1 cellular context compared by ENCODE assay signal in the genomic region with DNA sequence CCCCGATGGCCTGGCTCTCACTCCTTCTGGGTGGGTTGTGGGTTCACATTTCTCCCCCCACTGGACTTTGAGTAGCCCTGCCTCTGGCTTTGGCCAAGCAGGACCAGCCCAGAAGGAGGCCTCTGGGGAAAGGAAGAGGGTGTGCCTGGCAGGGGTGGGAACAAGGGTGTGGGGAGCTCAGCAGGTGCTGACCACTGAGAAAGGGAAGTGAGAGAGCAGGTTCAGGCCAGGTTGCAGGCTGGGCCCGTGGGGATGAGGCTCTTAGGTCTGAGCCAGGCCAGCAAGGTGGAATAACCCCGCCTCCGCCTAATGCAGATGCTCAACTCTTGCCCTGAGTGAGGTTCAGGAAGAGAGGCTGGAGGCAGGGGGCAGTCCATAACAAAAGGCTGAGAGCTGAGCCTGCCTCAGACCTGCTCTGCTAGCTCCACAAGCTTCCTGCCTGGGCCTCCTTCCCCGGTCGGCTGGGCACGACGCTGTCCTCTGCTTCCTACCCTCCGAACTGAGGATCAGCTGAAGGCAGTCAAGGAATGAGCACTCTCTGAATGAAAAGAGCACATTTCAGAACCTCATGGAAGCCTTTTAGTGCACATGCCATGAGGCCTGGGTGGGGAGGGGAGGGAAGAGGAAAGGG.
TF ChIP-seq lines count a peak whose summit lies in the region.

No MANE protein-coding gene starts in this region.

TF ChIP-seq in GM12878, 131 proteins besides CTCF, POLR2A, EP300 and RAD21 (continued from another document):
- TF ChIP-seq HSF1 (IDR thresholded peaks at IDR 0.05; ENCODE audit: low read depth, low read length) (no peak), CEBPB (IDR thresholded peaks at IDR 0.05; ENCODE audit: borderline replicate concordance in 1 of 2, low read depth in 2 of 2, low read length in 2 of 2) (no peak), ATF7 (IDR thresholded peaks at IDR 0.05; ENCODE audit: low read depth) (no peak), POLR2AphosphoS2 (IDR thresholded peaks at IDR 0.05; ENCODE audit: low read depth, low read length) (no peak), ELK1 (IDR thresholded peaks at IDR 0.05; ENCODE audit: low read depth, low read length) (no peak), KLF5 (IDR thresholded peaks at IDR 0.05; ENCODE audit: partially characterized antibody) (no peak), ZNF592 (IDR thresholded peaks at IDR 0.05) (no peak), USF1 (IDR thresholded peaks at IDR 0.05; ENCODE audit: borderline replicate concordance, extremely low read length, insufficient read depth, low read depth, low read length) (no peak), WRNIP1 (IDR thresholded peaks at IDR 0.05; ENCODE audit: borderline replicate concordance, low read depth, low read length) (no peak), ZNF384 (IDR thresholded peaks at IDR 0.05; ENCODE audit: borderline replicate concordance, low read depth, low read length) (no peak)
